Comparison of ENCODE assay signal across 1 cellular context in the genomic region with DNA sequence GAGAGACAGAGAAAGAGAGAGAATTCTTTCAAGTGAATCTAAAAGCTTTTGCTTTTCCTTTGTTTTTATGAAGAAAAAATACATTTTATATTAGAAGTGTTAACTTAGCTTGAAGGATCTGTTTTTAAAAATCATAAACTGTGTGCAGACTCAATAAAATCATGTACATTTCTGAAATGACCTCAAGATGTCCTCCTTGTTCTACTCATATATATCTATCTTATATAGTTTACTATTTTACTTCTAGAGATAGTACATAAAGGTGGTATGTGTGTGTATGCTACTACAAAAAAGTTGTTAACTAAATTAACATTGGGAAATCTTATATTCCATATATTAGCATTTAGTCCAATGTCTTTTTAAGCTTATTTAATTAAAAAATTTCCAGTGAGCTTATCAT.
TF ChIP-seq lines count a peak whose summit lies in the region.

No MANE protein-coding gene starts in this region.

TF ChIP-seq in IMR-90, 13 proteins besides CTCF, POLR2A, EP300 and RAD21:
- no peak for TF ChIP-seq RCOR1 (IDR thresholded peaks at IDR 0.05; ENCODE audit: insufficient replicate concordance, low read length)
- TF ChIP-seq SMC3 (IDR thresholded peaks at IDR 0.05; ENCODE audit: low read depth, low read length) = peak; percentile 44
